In genomic region chr11:65578134-65578533, GRCh38 we compare ENCODE assay signal across 1 cellular context.
TF ChIP-seq lines count a peak whose summit lies in the region.

No MANE protein-coding gene starts in this region.

TF ChIP-seq in GM12878, 131 proteins besides CTCF, POLR2A, EP300 and RAD21:
- no peak for TF ChIP-seq RELA (IDR thresholded peaks at IDR 0.05; ENCODE audit: borderline replicate concordance, partially characterized antibody)
- TF ChIP-seq PKNOX1 (IDR thresholded peaks at IDR 0.05), result no peak
- no peak for TF ChIP-seq MLLT1 (IDR thresholded peaks at IDR 0.05)
- TF ChIP-seq USF1 (IDR thresholded peaks at IDR 0.05; ENCODE audit: borderline replicate concordance, extremely low read length, insufficient read depth, low read depth, low read length), result no peak
- no peak for TF ChIP-seq EGR1 (IDR thresholded peaks at IDR 0.05; ENCODE audit: borderline replicate concordance in 1 of 2, low read depth in 2 of 2, low read length in 2 of 2)
- TF ChIP-seq ZNF207 (IDR thresholded peaks at IDR 0.05; ENCODE audit: borderline replicate concordance), result no peak
- no peak for TF ChIP-seq MYC (IDR thresholded peaks at IDR 0.05; ENCODE audit: insufficient read depth, insufficient read length, insufficient replicate concordance, low read length, severe bottlenecking)
- TF ChIP-seq IRF4 (IDR thresholded peaks at IDR 0.05; ENCODE audit: low read depth, low read length), result no peak
- no peak for TF ChIP-seq RELB (IDR thresholded peaks at IDR 0.05; ENCODE audit: low read depth)
- no peak for TF ChIP-seq NBN (IDR thresholded peaks at IDR 0.05)
